14 cellular contexts compared by ENCODE assay signal in the genomic region with DNA sequence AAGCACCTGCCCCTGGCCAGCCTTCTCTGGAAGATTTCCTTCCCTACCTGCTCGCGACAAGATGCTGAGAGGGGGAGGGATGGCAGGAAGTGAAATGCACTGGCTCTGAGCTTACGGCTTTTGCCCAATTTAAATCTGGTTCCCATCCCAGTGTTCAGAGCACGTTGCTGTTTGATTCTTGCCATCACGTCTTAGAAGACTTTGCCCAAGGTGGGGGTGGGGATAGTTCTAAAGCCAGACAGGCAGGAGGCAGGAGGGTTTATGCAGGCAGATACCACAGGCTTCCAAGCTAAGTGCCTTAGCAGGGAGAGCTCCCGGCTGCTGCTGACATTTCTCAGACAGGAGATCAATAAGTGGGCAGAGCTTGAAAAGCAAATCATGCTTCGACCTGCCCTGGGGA.
DNase-seq lines count a peak whose midpoint lies in the region; ATAC-seq, FAIRE-seq and TF ChIP-seq lines count a peak whose summit lies in the region.
"Had no signal": no experiment of that assay in that cellular context is flagged by ENCODE, and none has a peak within 500 bp of the region (broad histone marks: within the 10 kb centered on the region; RNA-seq: fewer than 3 reads in every experiment).

No MANE protein-coding gene starts in this region.

- WGBS in ovary, 3 donors: 22 to 27% (median 25%) methylated on average over 7 of the region's 7 CpGs

- peak; percentile 95 for FAIRE-seq in GM19239 (lab: Jason Lieb, UNC)
- FAIRE-seq: bronchial epithelial cell had no signal

- CTCF ChIA-PET in CD4-positive, alpha-beta T cell (lab: Charles Lee): no interaction called here

- H3K9ac ChIP-seq in iPS-15b (ENCODE audit: low read depth, low read length): no peak overlapping the region

- no peak for DNase-seq in CD4-positive, alpha-beta T cell
- no peak for DNase-seq in GM19239 (ENCODE audit: insufficient read length, low spot score)
- peak; percentile 15 for DNase-seq in NCI-H510A (lab: John Stamatoyannopoulos, UW)
- DNase-seq in GM03348 (ENCODE audit: low spot score): no peak
- DNase-seq in T1000 (lab: John Stamatoyannopoulos, UW): no peak
- DNase-seq in ovary: no peak
- DNase-seq: C1 segment of cervical spinal cord; mesenchymal stem cell; NCI-H2029 treated with DMSO at 0.1 percent for 48 hours; stimulated activated CD4-positive, alpha-beta T cell treated with anti-CD3 and anti-CD28 coated beads, Interleukin-2, amount 100 ng/mL, for 48 hours; stimulated activated naive B cell treated with anti-CD40 and anti-IgM and Interleukin-4, amounts not matched to agents 10 μg/mL and 1 μg/mL and 100 μg/mL, for 72 hours had no signal

- H3K4me3 ChIP-seq in iPS-15b (ENCODE audit: low read depth, low read length) (peak overlapping the region; percentile 19), ovary (no peak overlapping the region)

- TF ChIP-seq EP300 in ovary (IDR thresholded peaks at IDR 0.05): no peak

- no peak for TF ChIP-seq CTCF in CD4-positive, alpha-beta T cell (IDR thresholded peaks at IDR 0.05)
- no peak for TF ChIP-seq CTCF in ovary (IDR thresholded peaks at IDR 0.05)

- no peaks in the 10 kb centered on the region for H3K9me3 ChIP-seq in CD4-positive, alpha-beta T cell (ENCODE audit: control insufficient read depth, low read length)
- H3K9me3 ChIP-seq in iPS-15b (ENCODE audit: control insufficient read depth, insufficient read depth, low read length): no peaks in the 10 kb centered on the region
- no peaks in the 10 kb centered on the region for H3K9me3 ChIP-seq in ovary

- ATAC-seq in CD4-positive, alpha-beta T cell (ENCODE audit: poor library complexity): no peak
- no peak for ATAC-seq in HG03571 (IDR thresholded peaks at IDR 0.05; ENCODE audit: unreplicated experiment)
- ATAC-seq: stimulated activated naive B cell treated with anti-CD40 and anti-IgM and Interleukin-4, amounts not matched to agents 10 μg/mL and 1 μg/mL and 100 μg/mL, for 72 hours had no signal

- no peak overlapping the region for H3K27ac ChIP-seq in CD4-positive, alpha-beta T cell (ENCODE audit: low read depth, low read length)
- no peak overlapping the region for H3K27ac ChIP-seq in ovary

- H3K4me3 Mint-ChIP-seq in CD4-positive, alpha-beta T cell: peak overlapping the region; percentile 34
- H3K4me3 Mint-ChIP-seq: stimulated activated naive B cell treated with anti-CD40 and anti-IgM and Interleukin-4, amounts not matched to agents 10 μg/mL and 1 μg/mL and 100 μg/mL, for 72 hours had no signal

- intact Hi-C loops in CD4-positive, alpha-beta T cell (cut with DNase I, micrococcal nuclease): no loop called here
- intact Hi-C loops in ovary (cut with DNase I): no loop called here

- POLR2A ChIA-PET in CD4-positive, alpha-beta T cell (lab: Charles Lee): no interaction called here

- H3K36me3 Mint-ChIP-seq in CD4-positive, alpha-beta T cell (ENCODE audit: low read depth): no peaks in the 10 kb centered on the region

- no peaks in the 10 kb centered on the region for H3K9me3 Mint-ChIP-seq in CD4-positive, alpha-beta T cell
- H3K9me3 Mint-ChIP-seq: stimulated activated naive B cell treated with anti-CD40 and anti-IgM and Interleukin-4, amounts not matched to agents 10 μg/mL and 1 μg/mL and 100 μg/mL, for 72 hours had no signal

- H3K4me1 ChIP-seq in iPS-15b (ENCODE audit: control insufficient read depth, insufficient read depth, low read length) (peaks cover 16% of the 10 kb centered on the region), ovary (ENCODE audit: insufficient read depth) (no peaks in the 10 kb centered on the region)

- peaks cover 29% of the 10 kb centered on the region for H3K4me1 Mint-ChIP-seq in CD4-positive, alpha-beta T cell (ENCODE audit: low read depth)

- no peak for TF ChIP-seq POLR2A in ovary (IDR thresholded peaks at IDR 0.05)

- no peaks in the 10 kb centered on the region for H3K27me3 Mint-ChIP-seq in CD4-positive, alpha-beta T cell

- no peaks in the 10 kb centered on the region for H3K36me3 ChIP-seq in iPS-15b (ENCODE audit: control insufficient read depth, insufficient read depth, low read length)
- H3K36me3 ChIP-seq in ovary: no peaks in the 10 kb centered on the region

- H3K27ac Mint-ChIP-seq in CD4-positive, alpha-beta T cell: no peak overlapping the region
- H3K27ac Mint-ChIP-seq: stimulated activated naive B cell treated with anti-CD40 and anti-IgM and Interleukin-4, amounts not matched to agents 10 μg/mL and 1 μg/mL and 100 μg/mL, for 72 hours had no signal

- no peaks in the 10 kb centered on the region for H3K27me3 ChIP-seq in CD4-positive, alpha-beta T cell (ENCODE audit: control insufficient read depth, insufficient read depth, low read length)
- H3K27me3 ChIP-seq in iPS-15b (ENCODE audit: control insufficient read depth, insufficient read depth, low read length) (no peaks in the 10 kb centered on the region), ovary (no peaks in the 10 kb centered on the region)
